Comparison of ENCODE assay signal across 15 cellular contexts in the genomic region with DNA sequence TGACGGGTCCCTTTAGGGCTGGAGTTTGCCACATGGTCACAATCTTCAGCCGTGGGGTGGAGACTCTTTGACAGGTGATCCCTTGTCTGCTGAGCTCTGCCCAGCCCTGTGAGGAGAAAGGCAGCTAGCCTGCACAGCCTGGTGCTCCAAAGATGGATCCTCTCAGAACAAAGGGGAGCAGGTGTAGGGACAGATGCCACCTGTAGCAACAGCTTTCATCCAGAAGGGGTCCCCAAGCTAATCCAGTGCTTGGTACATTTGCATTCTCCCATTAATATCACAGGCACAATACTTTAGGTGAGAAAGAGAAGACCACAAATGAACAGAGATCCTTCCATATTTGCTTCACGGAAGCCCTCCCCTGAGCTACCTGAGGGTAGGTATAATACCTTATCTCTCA.
DNase-seq lines count a peak whose midpoint lies in the region; ATAC-seq and TF ChIP-seq lines count a peak whose summit lies in the region.
"Had no signal": no experiment of that assay in that cellular context is flagged by ENCODE, and none has a peak within 500 bp of the region (broad histone marks: within the 10 kb centered on the region; RNA-seq: fewer than 3 reads in every experiment).

No MANE protein-coding gene starts in this region.

- no peak overlapping the region for H3K27ac Mint-ChIP-seq in CD4-positive, alpha-beta T cell
- H3K27ac Mint-ChIP-seq: activated CD4-positive, alpha-beta T cell treated with anti-CD3 and anti-CD28 coated beads, Interleukin-2, amount 10 ng/mL, durations not matched to agents 24 days and 14 days; activated T-helper 1 cell treated with anti-CD3 and anti-CD28 coated beads, Interleukin-12 subunit alpha, Interleukin-12 subunit beta, Interleukin-2, Interleukin-4 antibody, amounts not matched to agents 30 ng/mL and 10 ng/mL and 1 ng/mL, durations not matched to agents 14 hours and 24 hours and 36 hours had no signal

- TF ChIP-seq POLR2A in tibial nerve (IDR thresholded peaks at IDR 0.05) = no peak
- no peak for TF ChIP-seq POLR2A in lower leg skin (IDR thresholded peaks at IDR 0.05)

- DNase-seq in CD4-positive, alpha-beta T cell = no peak
- DNase-seq in NCI-H524 (lab: John Stamatoyannopoulos, UW) = peak; percentile 77 to 92
- DNase-seq in cardiac fibroblast (ENCODE audit: low read depth in 2 of 2) = no peak
- no peak for DNase-seq in COLO829 (ENCODE audit: low spot score)
- no peak for DNase-seq in tibial nerve (ENCODE audit: low spot score in 2 of 2)
- DNase-seq in lower leg skin (ENCODE audit: low spot score in 2 of 2) = no peak
- DNase-seq: activated CD4-positive, alpha-beta T cell treated with anti-CD3 and anti-CD28 coated beads, Interleukin-2, amount 10 ng/mL, durations not matched to agents 24 days and 14 days; effector memory CD8-positive, alpha-beta T cell; MG63; T-helper 1 cell had no signal

- WGBS in tibial nerve, 2 donors = 69 to 75% methylated on average over 3 of the region's 3 CpGs
- WGBS in lower leg skin, 2 donors = 67 to 80% methylated on average over 3 of the region's 3 CpGs

- POLR2A ChIA-PET in CD4-positive, alpha-beta T cell (lab: Charles Lee) = no interaction called here

- no peaks in the 10 kb centered on the region for H3K9me3 ChIP-seq in CD4-positive, alpha-beta T cell (ENCODE audit: control insufficient read depth, low read length)
- no peaks in the 10 kb centered on the region for H3K9me3 ChIP-seq in tibial nerve
- H3K9me3 ChIP-seq: ascending aorta, MG63 had no signal

- CTCF ChIA-PET in CD4-positive, alpha-beta T cell (lab: Charles Lee) = no interaction called here

- TF ChIP-seq CTCF in CD4-positive, alpha-beta T cell (IDR thresholded peaks at IDR 0.05) = peak; percentile 25
- peak; percentile 15; the same call in 1 of the 2 replicates for TF ChIP-seq CTCF in GM12875 (IDR thresholded peaks at IDR 0.05; ENCODE audit: borderline replicate concordance, insufficient read depth, low read depth, low read length)
- peak; percentile 8 for TF ChIP-seq CTCF in cardiac fibroblast (IDR thresholded peaks at IDR 0.05; ENCODE audit: low read depth, low read length)
- no peak for TF ChIP-seq CTCF in tibial nerve (IDR thresholded peaks at IDR 0.05)
- TF ChIP-seq CTCF in lower leg skin (IDR thresholded peaks at IDR 0.05) = no peak

- H3K4me1 ChIP-seq in tibial nerve = no peaks in the 10 kb centered on the region
- H3K4me1 ChIP-seq: ascending aorta had no signal

- H3K27ac ChIP-seq in CD4-positive, alpha-beta T cell (ENCODE audit: low read depth, low read length) = no peak overlapping the region
- no peak overlapping the region for H3K27ac ChIP-seq in tibial nerve
- H3K27ac ChIP-seq: ascending aorta, C4-2B had no signal

- peaks cover 16% of the 10 kb centered on the region for H3K4me1 Mint-ChIP-seq in CD4-positive, alpha-beta T cell (ENCODE audit: low read depth)
- H3K4me1 Mint-ChIP-seq: activated CD4-positive, alpha-beta T cell treated with anti-CD3 and anti-CD28 coated beads, Interleukin-2, amount 10 ng/mL, durations not matched to agents 24 days and 14 days had no signal

- H3K4me3 ChIP-seq in GM12875 (ENCODE audit: low read depth, low read length) (no peak overlapping the region), cardiac fibroblast (replicated peaks in 1 of 2; ENCODE audit: low read depth in 2 of 2, low read length in 2 of 2) (no peak overlapping the region), tibial nerve (no peak overlapping the region), lower leg skin (ENCODE audit: low read depth, poor library complexity, severe bottlenecking) (no peak overlapping the region)
- H3K4me3 ChIP-seq: ascending aorta, MG63 had no signal

- intact Hi-C loops in CD4-positive, alpha-beta T cell (cut with DNase I, micrococcal nuclease) = no loop called here
- intact Hi-C loops in lower leg skin (cut with DNase I; ENCODE audit: low total_unique reads) = no loop called here

- no peaks in the 10 kb centered on the region for H3K27me3 ChIP-seq in CD4-positive, alpha-beta T cell (ENCODE audit: control insufficient read depth, insufficient read depth, low read length)
- H3K27me3 ChIP-seq in tibial nerve = no peaks in the 10 kb centered on the region
- H3K27me3 ChIP-seq: ascending aorta had no signal

- no peaks in the 10 kb centered on the region for H3K27me3 Mint-ChIP-seq in CD4-positive, alpha-beta T cell

- no peaks in the 10 kb centered on the region for H3K9me3 Mint-ChIP-seq in CD4-positive, alpha-beta T cell
- H3K9me3 Mint-ChIP-seq: activated CD4-positive, alpha-beta T cell treated with anti-CD3 and anti-CD28 coated beads, Interleukin-2, amount 10 ng/mL, durations not matched to agents 24 days and 14 days; effector memory CD8-positive, alpha-beta T cell had no signal

- ATAC-seq in CD4-positive, alpha-beta T cell (ENCODE audit: poor library complexity) = no peak
- ATAC-seq in HG03432 (IDR thresholded peaks at IDR 0.05; ENCODE audit: unreplicated experiment) = no peak
- ATAC-seq: effector memory CD8-positive, alpha-beta T cell had no signal

- no peaks in the 10 kb centered on the region for H3K36me3 ChIP-seq in tibial nerve
- H3K36me3 ChIP-seq: ascending aorta, MG63 had no signal

- H3K36me3 Mint-ChIP-seq in CD4-positive, alpha-beta T cell (ENCODE audit: low read depth) = no peaks in the 10 kb centered on the region

- no peak overlapping the region for H3K4me3 Mint-ChIP-seq in CD4-positive, alpha-beta T cell
- H3K4me3 Mint-ChIP-seq: activated CD4-positive, alpha-beta T cell treated with anti-CD3 and anti-CD28 coated beads, Interleukin-2, amount 10 ng/mL, durations not matched to agents 24 days and 14 days; activated T-helper 1 cell treated with anti-CD3 and anti-CD28 coated beads, Interleukin-12 subunit alpha, Interleukin-12 subunit beta, Interleukin-2, Interleukin-4 antibody, amounts not matched to agents 30 ng/mL and 10 ng/mL and 1 ng/mL, durations not matched to agents 14 hours and 24 hours and 36 hours; effector memory CD8-positive, alpha-beta T cell had no signal

- no peak for TF ChIP-seq EP300 in tibial nerve (IDR thresholded peaks at IDR 0.05)

Comparison
In these comparisons a context has a peak if more than half of its experiments do, and no peak if none do; other contexts are left out.
1. DNase-seq: peak in NCI-H524 (2 of 2); none in CD4-positive, alpha-beta T cell (0 of 10), cardiac fibroblast (0 of 2), COLO829 (single experiment), tibial nerve (0 of 2) and lower leg skin (0 of 2).
2. CTCF ChIP-seq: peak in CD4-positive, alpha-beta T cell (single experiment), GM12875 (single experiment) and cardiac fibroblast (single experiment); none in tibial nerve (0 of 5) and lower leg skin (0 of 3).